In the genomic region with DNA sequence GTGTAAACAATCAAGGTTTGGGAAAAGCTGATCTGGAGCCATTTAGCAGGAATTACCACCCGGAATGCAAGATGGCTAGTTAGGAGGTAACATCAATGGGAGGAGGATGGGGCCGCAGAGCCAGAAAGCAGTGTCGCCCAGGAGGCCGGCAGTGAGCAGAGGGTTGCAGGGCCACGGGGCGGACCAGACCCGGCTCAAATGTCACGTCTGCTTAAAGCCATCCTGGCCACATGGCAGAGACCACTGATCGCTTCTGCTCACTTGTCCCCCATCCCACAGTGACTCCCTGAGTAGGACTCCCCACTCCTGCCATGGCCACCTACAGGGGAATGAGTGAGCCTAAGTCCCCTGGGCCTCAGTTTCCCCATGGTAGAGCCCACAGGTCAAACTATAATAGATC, we compare ENCODE assay signal across 24 cellular contexts. TPM values are rescaled to one million over a fixed set of nuclear protein-coding genes. Genes with fewer than 3 reads are reported as not detected.
DNase-seq lines count a peak whose midpoint lies in the region; ATAC-seq, FAIRE-seq and TF ChIP-seq lines count a peak whose summit lies in the region.
"Had no signal": no experiment of that assay in that cellular context is flagged by ENCODE, and none has a peak within 500 bp of the region (broad histone marks: within the 10 kb centered on the region; RNA-seq: fewer than 3 reads in every experiment).

No MANE protein-coding gene starts in this region.

- intact Hi-C loops in dorsolateral prefrontal cortex (cut with DNase I): no loop called here

- no peak for FAIRE-seq in A549 (lab: Jason Lieb, UNC)
- FAIRE-seq: A204.1, TTC549 had no signal

- no peak for ATAC-seq in A549
- no peak for ATAC-seq in activated T-helper 17 cell treated with anti-CD3 and anti-CD28 coated beads, Interleukin-2, amount 50 U/mL, for 72 hours (replicated peaks)
- ATAC-seq: activated CD8-positive, alpha-beta T cell treated with anti-CD3 and anti-CD28 coated beads for 36 hours; stimulated activated naive CD8-positive, alpha-beta T cell treated with anti-CD3 and anti-CD28 coated beads, Interleukin-15, Interleukin-2, amounts not matched to agents 100 U/mL and 50 U/mL, for 24 hours had no signal

- peaks cover 46% of the 10 kb centered on the region for H3K4me1 ChIP-seq in A549
- H3K4me1 ChIP-seq in Loucy (ENCODE audit: insufficient read depth, low read length, poor library complexity, severe bottlenecking): peaks cover 72% of the 10 kb centered on the region
- H3K4me1 ChIP-seq in osteoblast (ENCODE audit: insufficient read depth, low read length): peaks cover 27% of the 10 kb centered on the region

- peaks cover 16% of the 10 kb centered on the region for H3F3A ChIP-seq in Loucy (ENCODE audit: low read depth)

- no peak for TF ChIP-seq POLR2A in A549 (IDR thresholded peaks at IDR 0.05; ENCODE audit: low read length)

- H3K9me3 ChIP-seq in A549 (peaks cover 7% of the 10 kb centered on the region; the same call in 1 of the 3 replicates), Loucy (ENCODE audit: insufficient read depth, low read depth, low read length) (no peaks in the 10 kb centered on the region), osteoblast (ENCODE audit: low read depth, low read length) (no peaks in the 10 kb centered on the region)
- H3K9me3 ChIP-seq: Peyer's patch, tibial artery had no signal

- CTCF ChIA-PET in A549 (lab: Yijun Ruan, JAX): interaction anchor here (1.1 kb wide), 1 partner anchor 17 kb away, joined by 3 read pairs; no protein-coding TSS in a partner anchor

- no peak for TF ChIP-seq EP300 in A549 (IDR thresholded peaks at IDR 0.05)

- H3K27me3 Mint-ChIP-seq in activated T-helper 17 cell treated with anti-CD3 and anti-CD28 coated beads, Interleukin-2, amount 50 U/mL, for 72 hours: peaks cover 10% of the 10 kb centered on the region
- H3K27me3 Mint-ChIP-seq: activated CD8-positive, alpha-beta T cell treated with anti-CD3 and anti-CD28 coated beads for 36 hours; B cell; IgD-negative memory B cell had no signal

- peaks cover 30% of the 10 kb centered on the region for H3K36me3 ChIP-seq in Loucy (ENCODE audit: insufficient read depth, low read length)
- H3K36me3 ChIP-seq in osteoblast (ENCODE audit: insufficient read depth, low read length): no peaks in the 10 kb centered on the region

- TF ChIP-seq RAD21 in A549 (conservative IDR thresholded peaks at IDR 0.05 in 1 of 2, IDR thresholded peaks at IDR 0.05 in 1 of 2): no peak

- no peaks in the 10 kb centered on the region for H3K9me2 ChIP-seq in Loucy (replicated peaks; ENCODE audit: low read depth, low read length)

- no peak overlapping the region for H3K27ac Mint-ChIP-seq in activated T-helper 17 cell treated with anti-CD3 and anti-CD28 coated beads, Interleukin-2, amount 50 U/mL, for 72 hours
- H3K27ac Mint-ChIP-seq: activated CD8-positive, alpha-beta T cell treated with anti-CD3 and anti-CD28 coated beads for 36 hours; activated naive CD8-positive, alpha-beta T cell treated with anti-CD3 and anti-CD28 coated beads, Interleukin-2, amount 10 ng/mL, durations not matched to agents 7 days and 5 days; B cell; T-helper 1 cell treated with Interleukin-12 subunit alpha and Interleukin-12 subunit beta and Interleukin-4 antibody, amounts not matched to agents 30 μg/mL and 1 μg/mL, for 36 hours had no signal

- H2AFZ ChIP-seq in Loucy (ENCODE audit: low read length) (no peak overlapping the region), osteoblast (ENCODE audit: low read length) (no peak overlapping the region)

- 88% methylated on average over 9 of the region's 9 CpGs for WGBS in A549 (ENCODE audit: missing lambda C conversion rate)

- H3K79me2 ChIP-seq in Loucy (ENCODE audit: insufficient read depth, low read length) (peaks cover 67% of the 10 kb centered on the region), osteoblast (ENCODE audit: insufficient read depth, low read length) (peaks cover 19% of the 10 kb centered on the region)

- DNase-seq in A549 (ENCODE audit: low read depth in 1 of 2, low spot score in 1 of 2) (no peak), dorsolateral prefrontal cortex (no peak), osteoblast (ENCODE audit: insufficient read length, low spot score, missing footprints) (no peak), NCI-H146 (lab: John Stamatoyannopoulos, UW) (no peak)
- DNase-seq in activated CD4-positive, alpha-beta T cell treated with anti-CD3 and anti-CD28 coated beads for 1 hour: no peak
- no peak for DNase-seq in stimulated activated CD4-positive, alpha-beta T cell treated with anti-CD3 and anti-CD28 coated beads, Interleukin-15, amount 100 ng/mL, for 24 hours
- DNase-seq: activated CD8-positive, alpha-beta T cell treated with anti-CD3 and anti-CD28 coated beads for 36 hours; activated naive CD8-positive, alpha-beta T cell treated with anti-CD3 and anti-CD28 coated beads, Interleukin-2, amount 10 ng/mL, durations not matched to agents 7 days and 5 days; DMS153; left cardiac atrium; NCI-H1105; NCI-H1930; NCI-H526; Peyer's patch; stimulated activated naive CD8-positive, alpha-beta T cell treated with anti-CD3 and anti-CD28 coated beads, Interleukin-15, Interleukin-2, amounts not matched to agents 100 U/mL and 50 U/mL, for 24 hours; tibial artery had no signal

- peak overlapping the region; percentile 59 to 81 for H3K27ac ChIP-seq in A549
- peak overlapping the region in 55 of 59 donors; percentile 32 to 96 (median 83) for H3K27ac ChIP-seq in dorsolateral prefrontal cortex
- peak overlapping the region; percentile 40 for H3K27ac ChIP-seq in osteoblast (ENCODE audit: low read depth, low read length)
- H3K27ac ChIP-seq: Peyer's patch, SK-N-MC, tibial artery had no signal

- H3K4me2 ChIP-seq in A549 (peak overlapping the region; percentile 51), Loucy (ENCODE audit: low read depth, low read length, poor library complexity, severe bottlenecking) (peak overlapping the region; percentile 0), osteoblast (ENCODE audit: insufficient read depth, low read length) (no peak overlapping the region)

- TF ChIP-seq CTCF in A549 (IDR thresholded peaks at IDR 0.05) (no peak), Loucy (conservative IDR thresholded peaks at IDR 0.05; ENCODE audit: low read length) (no peak), dorsolateral prefrontal cortex (IDR thresholded peaks at IDR 0.05 in 54 of 56, conservative IDR thresholded peaks at IDR 0.05 in 2 of 56; ENCODE audit: low read depth in 1 of 56, partially characterized antibody in 56 of 56) (no peak), osteoblast (IDR thresholded peaks at IDR 0.05; ENCODE audit: extremely low read depth, low read depth, low read length) (no peak)

- H3K9me3 Mint-ChIP-seq in activated T-helper 17 cell treated with anti-CD3 and anti-CD28 coated beads, Interleukin-2, amount 50 U/mL, for 72 hours: peaks cover 4% of the 10 kb centered on the region
- H3K9me3 Mint-ChIP-seq: activated CD8-positive, alpha-beta T cell treated with anti-CD3 and anti-CD28 coated beads for 36 hours; T-helper 1 cell treated with Interleukin-12 subunit alpha and Interleukin-12 subunit beta and Interleukin-4 antibody, amounts not matched to agents 30 μg/mL and 1 μg/mL, for 36 hours had no signal

- peak overlapping the region; percentile 19 for H3K9ac ChIP-seq in Loucy (ENCODE audit: low read depth, low read length, poor library complexity, severe bottlenecking)

- H4K20me1 ChIP-seq in Loucy (ENCODE audit: insufficient read depth, low read length, poor library complexity, severe bottlenecking) (no peaks in the 10 kb centered on the region), osteoblast (ENCODE audit: insufficient read depth, low read length) (no peaks in the 10 kb centered on the region)

- H3K4me3 ChIP-seq in A549 (no peak overlapping the region), Loucy (ENCODE audit: low read length, poor library complexity, severe bottlenecking) (no peak overlapping the region), dorsolateral prefrontal cortex (no peak overlapping the region), osteoblast (ENCODE audit: insufficient read depth, low read length) (no peak overlapping the region)
- H3K4me3 ChIP-seq: Peyer's patch, SK-N-MC, tibial artery had no signal

- no peak overlapping the region for H3K4me3 Mint-ChIP-seq in activated T-helper 17 cell treated with anti-CD3 and anti-CD28 coated beads, Interleukin-2, amount 50 U/mL, for 72 hours
- H3K4me3 Mint-ChIP-seq: activated CD8-positive, alpha-beta T cell treated with anti-CD3 and anti-CD28 coated beads for 36 hours; activated naive CD8-positive, alpha-beta T cell treated with anti-CD3 and anti-CD28 coated beads, Interleukin-2, amount 10 ng/mL, durations not matched to agents 7 days and 5 days; B cell; T-helper 1 cell treated with Interleukin-12 subunit alpha and Interleukin-12 subunit beta and Interleukin-4 antibody, amounts not matched to agents 30 μg/mL and 1 μg/mL, for 36 hours had no signal

- H3K36me3 Mint-ChIP-seq in activated T-helper 17 cell treated with anti-CD3 and anti-CD28 coated beads, Interleukin-2, amount 50 U/mL, for 72 hours (ENCODE audit: low read depth): no peaks in the 10 kb centered on the region

- H3K27me3 ChIP-seq in Loucy (ENCODE audit: insufficient read depth, low read length, poor library complexity, severe bottlenecking) (no peaks in the 10 kb centered on the region), dorsolateral prefrontal cortex (no peaks in the 10 kb centered on the region), osteoblast (ENCODE audit: insufficient read depth, low read length) (no peaks in the 10 kb centered on the region)
- H3K27me3 ChIP-seq: Peyer's patch, tibial artery had no signal

- POLR2A ChIA-PET in A549 (lab: Yijun Ruan, JAX): no interaction called here

- peaks cover 14% of the 10 kb centered on the region for H3K4me1 Mint-ChIP-seq in activated T-helper 17 cell treated with anti-CD3 and anti-CD28 coated beads, Interleukin-2, amount 50 U/mL, for 72 hours

TF ChIP-seq in A549, 52 proteins besides CTCF, POLR2A, EP300 and RAD21 (continues in another document):
- no peak for TF ChIP-seq POLR2AphosphoS2 (conservative IDR thresholded peaks at IDR 0.05; ENCODE audit: low read length)
- TF ChIP-seq JUNB (IDR thresholded peaks at IDR 0.05): no peak
- no peak for TF ChIP-seq RNF2 (IDR thresholded peaks at IDR 0.05; ENCODE audit: borderline replicate concordance, low read depth)
- TF ChIP-seq HDAC2 (IDR thresholded peaks at IDR 0.05): no peak
- no peak for TF ChIP-seq RARB (CRISPR knock-in tag; IDR thresholded peaks at IDR 0.05)
- no peak for TF ChIP-seq SREBF2 (IDR thresholded peaks at IDR 0.05)

RNA-seq across cellular contexts. Expression of a gene that starts 18.2 kb away (rescaled TPM):
- polyA plus RNA-seq in A549 (2011; rRNA removed): 38.5 and 40.2 TPM in 2 replicates
- 22.0 and 29.9 TPM in 2 replicates for polyA plus RNA-seq in A549 (2012; cell fraction: cytosol; rRNA removed)
- polyA plus RNA-seq in A549 (2012; cell fraction: nucleus; rRNA removed): 21.1 and 25.0 TPM in 2 replicates
- polyA plus RNA-seq in A549 (2017; fragmentation: RNase III; extraction: RNeasy Plus Mini Kit Qiagen cat#74134 plus additional on column Dnase treatment): 32.6 to 41.5 TPM (median 34.5 TPM) in 3 replicates
- polyA minus RNA-seq in A549 (2011; rRNA and poly(A)+ RNA removed): 41.6 and 58.3 TPM in 2 replicates
- total RNA-seq in dorsolateral prefrontal cortex: 100 to 1,000 TPM in 117 of 120 experiments, 10 to 100 TPM in 3; 73.9 to 334 (median 144) TPM
- 10.6 and 18.1 TPM in 2 replicates for total RNA-seq in osteoblast
- total RNA-seq in activated T-helper 17 cell treated with anti-CD3 and anti-CD28 coated beads, Interleukin-2, amount 50 U/mL, for 72 hours: 1 to 10 TPM; 1.2 to 1.4 TPM
